ENCODE assay signal across 22 cellular contexts in the genomic region with DNA sequence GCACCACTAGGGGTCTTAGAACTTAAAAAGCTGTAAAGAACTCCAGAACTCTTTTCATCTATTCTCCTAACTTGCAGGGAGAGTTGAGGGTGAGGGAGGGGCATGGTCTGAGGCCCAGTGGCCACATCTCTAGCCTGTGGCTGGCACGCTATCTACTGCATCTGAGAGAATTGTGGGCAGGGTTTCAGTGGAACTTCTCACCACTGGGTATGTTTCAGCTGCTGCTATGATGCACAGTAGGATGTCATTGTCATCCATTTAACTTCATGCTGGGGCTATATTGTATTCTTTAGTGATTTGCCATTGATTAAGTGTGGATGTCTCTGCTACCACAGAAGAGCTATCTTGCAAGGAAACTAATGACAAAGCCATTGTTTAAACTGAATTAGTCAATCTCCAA.
"Had no signal": no experiment of that assay in that cellular context is flagged by ENCODE, and none has a peak within 500 bp of the region (broad histone marks: within the 10 kb centered on the region; RNA-seq: fewer than 3 reads in every experiment).

No MANE protein-coding gene starts in this region.

- H3K4me2 ChIP-seq: smooth muscle cell had no signal

- ATAC-seq: activated CD8-positive, alpha-beta T cell treated with anti-CD3 and anti-CD28 coated beads, Interleukin-2, amount 10 ng/mL, durations not matched to agents 7 days and 5 days; activated naive CD4-positive, alpha-beta T cell treated with anti-CD3 and anti-CD28 coated beads, Interleukin-2, amount 50 U/mL, for 72 hours; esophagus mucosa; natural killer cell; pancreas; sciatic nerve had no signal

- H3K9me3 ChIP-seq: ascending aorta, left ventricle myocardium inferior, pancreas, thoracic aorta, upper lobe of left lung had no signal

- H3K4me3 ChIP-seq: ascending aorta, left ventricle myocardium inferior, pancreas, smooth muscle cell, thoracic aorta, upper lobe of left lung had no signal

- H3K9me3 Mint-ChIP-seq: activated naive CD4-positive, alpha-beta T cell treated with anti-CD3 and anti-CD28 coated beads, Interleukin-2, amount 50 U/mL, for 72 hours; natural killer cell had no signal

- H3K27ac Mint-ChIP-seq: activated CD8-positive, alpha-beta T cell treated with anti-CD3 and anti-CD28 coated beads, Interleukin-2, amount 10 ng/mL, durations not matched to agents 7 days and 5 days; activated naive CD4-positive, alpha-beta T cell treated with anti-CD3 and anti-CD28 coated beads, Interleukin-2, amount 50 U/mL, for 72 hours; natural killer cell had no signal

- H3K27me3 ChIP-seq: ascending aorta, pancreas, upper lobe of left lung had no signal

- DNase-seq: activated CD4-positive, alpha-beta T cell treated with anti-CD3 and anti-CD28 coated beads for 1 hour; activated CD4-positive, alpha-beta T cell treated with anti-CD3 and anti-CD28 coated beads, Interleukin-2, amount 50 U/mL, for 1 hour; activated CD8-positive, alpha-beta T cell treated with anti-CD3 and anti-CD28 coated beads, Interleukin-2, amount 10 ng/mL, durations not matched to agents 7 days and 5 days; activated T-cell treated with anti-CD3 and anti-CD28 coated beads, Interleukin-2, amount 50 U/mL, for 1 hour; central memory CD4-positive, alpha-beta T cell; dermis blood vessel endothelial cell; effector CD8-positive, alpha-beta T cell; foreskin melanocyte; left ventricle myocardium inferior; midbrain; natural killer cell; pancreas; stimulated activated CD4-positive, alpha-beta T cell treated with anti-CD3 and anti-CD28 coated beads, Interleukin-15, amount 100 ng/mL, for 24 hours; stimulated activated naive CD4-positive, alpha-beta T cell; upper lobe of left lung had no signal

- H3K36me3 Mint-ChIP-seq: natural killer cell had no signal

- H3K36me3 ChIP-seq: pancreas, thoracic aorta had no signal

- H3K4me3 Mint-ChIP-seq: activated CD8-positive, alpha-beta T cell treated with anti-CD3 and anti-CD28 coated beads, Interleukin-2, amount 10 ng/mL, durations not matched to agents 7 days and 5 days; natural killer cell had no signal

- H3K27ac ChIP-seq: ascending aorta, left ventricle myocardium inferior, pancreas, thoracic aorta, upper lobe of left lung, VCaP had no signal
